ENCODE assay signal across 21 cellular contexts in genomic region chr16:48112603-48113400, GRCh38. TPM values are rescaled to one million over a fixed set of nuclear protein-coding genes. Genes with fewer than 3 reads are reported as not detected.
"Had no signal": no experiment of that assay in that cellular context is flagged by ENCODE, and none has a peak within 500 bp of the region (broad histone marks: within the 10 kb centered on the region; RNA-seq: fewer than 3 reads in every experiment).

No MANE protein-coding gene starts in this region.

- DNase-seq: activated B cell treated with CpG ODN at 0.5 μM for 24 hours; activated CD4-positive, alpha-beta T cell treated with anti-CD3 and anti-CD28 coated beads for 48 hours; activated CD8-positive, alpha-beta memory T cell treated with anti-CD3 and anti-CD28 coated beads, Interleukin-2, amount 50 U/mL, for 4 hours; activated CD8-positive, alpha-beta T cell treated with anti-CD3 and anti-CD28 coated beads, Interleukin-2, amount 10 ng/mL, durations not matched to agents 7 days and 5 days; activated effector memory CD4-positive, alpha-beta T cell treated with anti-CD3 and anti-CD28 coated beads, Interleukin-2, amount 50 U/mL, for 16 hours; activated T-cell treated with anti-CD3 and anti-CD28 coated beads, Interleukin-2, amount 50 U/mL, for 48 hours; cortex of kidney; effector CD4-positive, alpha-beta T cell; esophagus squamous epithelium; glutamatergic neuron; kidney glomerular epithelial cell; lower lobe of right lung; midbrain; stimulated activated CD4-positive, alpha-beta T cell treated with anti-CD3 and anti-CD28 coated beads, Interleukin-15, amount 100 ng/mL, for 24 hours; stimulated activated CD4-positive, alpha-beta T cell treated with anti-CD3 and anti-CD28 coated beads, Interleukin-4, amount 100 ng/mL, for 1 hour; stimulated activated naive B cell treated with anti-CD40 and anti-IgM and Interleukin-4, amounts not matched to agents 10 μg/mL and 1 μg/mL and 100 μg/mL, for 72 hours; T-helper 2 cell had no signal

- ATAC-seq: activated CD8-positive, alpha-beta T cell treated with anti-CD3 and anti-CD28 coated beads, Interleukin-2, amount 10 ng/mL, durations not matched to agents 7 days and 5 days; lower lobe of right lung; stimulated activated naive B cell treated with anti-CD40 and anti-IgM and Interleukin-4, amounts not matched to agents 10 μg/mL and 1 μg/mL and 100 μg/mL, for 72 hours had no signal

- H3K36me3 ChIP-seq: esophagus squamous epithelium, lower lobe of right lung had no signal

- H3K4me3 ChIP-seq: esophagus squamous epithelium, lower lobe of right lung, skin epidermis had no signal

- H3K27ac ChIP-seq: esophagus squamous epithelium, lower lobe of right lung, skin epidermis had no signal

- H3K9me3 ChIP-seq: esophagus squamous epithelium, lower lobe of right lung had no signal

- H3K4me1 ChIP-seq: esophagus squamous epithelium, lower lobe of right lung had no signal

RNA-seq across cellular contexts. Expression of gene ABCC12, which starts 43.0 kb away (rescaled TPM):
- total RNA-seq: activated B cell treated with CpG ODN at 0.5 μM for 24 hours; activated CD8-positive, alpha-beta T cell treated with anti-CD3 and anti-CD28 coated beads, Interleukin-2, amount 10 ng/mL, durations not matched to agents 7 days and 5 days; esophagus squamous epithelium; fibroblast of villous mesenchyme; lower lobe of right lung; osteocyte; subcutaneous adipose tissue had no signal
